Comparison of ENCODE assay signal across 15 cellular contexts in the genomic region with DNA sequence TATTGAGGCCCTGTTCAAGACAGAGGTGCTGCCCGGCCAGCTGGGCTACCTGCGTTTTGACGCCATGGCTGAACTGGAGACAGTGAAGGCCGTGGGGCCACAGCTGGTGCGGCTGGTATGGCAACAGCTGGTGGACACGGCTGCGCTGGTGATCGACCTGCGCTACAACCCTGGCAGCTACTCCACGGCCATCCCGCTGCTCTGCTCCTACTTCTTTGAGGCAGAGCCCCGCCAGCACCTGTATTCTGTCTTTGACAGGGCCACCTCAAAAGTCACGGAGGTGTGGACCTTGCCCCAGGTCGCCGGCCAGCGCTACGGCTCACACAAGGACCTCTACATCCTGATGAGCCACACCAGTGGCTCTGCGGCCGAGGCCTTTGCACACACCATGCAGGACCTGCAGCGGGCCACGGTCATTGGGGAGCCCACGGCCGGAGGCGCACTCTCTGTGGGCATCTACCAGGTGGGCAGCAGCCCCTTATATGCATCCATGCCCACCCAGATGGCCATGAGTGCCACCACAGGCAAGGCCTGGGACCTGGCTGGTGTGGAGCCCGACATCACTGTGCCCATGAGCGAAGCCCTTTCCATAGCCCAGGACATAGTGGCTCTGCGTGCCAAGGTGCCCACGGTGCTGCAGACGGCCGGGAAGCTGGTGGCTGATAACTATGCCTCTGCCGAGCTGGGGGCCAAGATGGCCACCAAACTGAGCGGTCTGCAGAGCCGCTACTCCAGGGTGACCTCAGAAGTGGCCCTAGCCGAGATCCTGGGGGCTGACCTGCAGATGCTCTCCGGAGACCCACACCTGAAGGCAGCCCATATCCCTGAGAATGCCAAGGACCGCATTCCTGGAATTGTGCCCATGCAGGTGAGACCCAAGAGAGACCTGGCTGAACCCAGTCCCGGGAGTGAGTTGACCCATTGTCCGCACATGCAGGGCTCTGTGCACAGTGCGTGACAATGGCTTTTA. TPM values are rescaled to one million over a fixed set of nuclear protein-coding genes. Genes with fewer than 3 reads are reported as not detected.
DNase-seq lines count a peak whose midpoint lies in the region; ATAC-seq and TF ChIP-seq lines count a peak whose summit lies in the region.
"Had no signal": no experiment of that assay in that cellular context is flagged by ENCODE, and none has a peak within 500 bp of the region (broad histone marks: within the 10 kb centered on the region; RNA-seq: fewer than 3 reads in every experiment).

No MANE protein-coding gene starts in this region.

- peak overlapping the region; percentile 91 for H3K27ac ChIP-seq in WERI-Rb-1
- H3K27ac ChIP-seq in spleen: no peak overlapping the region
- H3K27ac ChIP-seq: 22Rv1 had no signal

- H3K36me3 ChIP-seq in WERI-Rb-1 (peaks cover 66% of the 10 kb centered on the region), spleen (no peaks in the 10 kb centered on the region)

- H3K36me3 Mint-ChIP-seq in glutamatergic neuron (ENCODE audit: unreplicated experiment): no peaks in the 10 kb centered on the region
- H3K36me3 Mint-ChIP-seq: CD8-positive, alpha-beta memory T cell had no signal

- TF ChIP-seq CTCF in WERI-Rb-1 (IDR thresholded peaks at IDR 0.05; ENCODE audit: low read depth, low read length): no peak
- no peak for TF ChIP-seq CTCF in spleen (IDR thresholded peaks at IDR 0.05 in 8 of 11, conservative IDR thresholded peaks at IDR 0.05 in 3 of 11)
- no peak for TF ChIP-seq CTCF in glutamatergic neuron (IDR thresholded peaks at IDR 0.05; ENCODE audit: partially characterized antibody, unreplicated experiment)

- H3K9me3 ChIP-seq in WERI-Rb-1 (ENCODE audit: severe bottlenecking): no peaks in the 10 kb centered on the region
- no peaks in the 10 kb centered on the region for H3K9me3 ChIP-seq in spleen

- H3K4me3 ChIP-seq in WERI-Rb-1 (ENCODE audit: low read depth, low read length): peak overlapping the region; percentile 80
- H3K4me3 ChIP-seq in spleen: no peak overlapping the region

- WGBS in spleen, 5 donors: 86 to 95% (median 92%) methylated on average over 22 to 39 of the region's 39 CpGs

- no peak overlapping the region for H3K4me3 Mint-ChIP-seq in glutamatergic neuron (ENCODE audit: unreplicated experiment)
- H3K4me3 Mint-ChIP-seq: CD8-positive, alpha-beta memory T cell had no signal

- H3K9me3 Mint-ChIP-seq in glutamatergic neuron (ENCODE audit: unreplicated experiment): peaks cover 7% of the 10 kb centered on the region
- H3K9me3 Mint-ChIP-seq: CD8-positive, alpha-beta memory T cell had no signal

- TF ChIP-seq POLR2A in spleen (IDR thresholded peaks at IDR 0.05): no peak

- no peak for ATAC-seq in HG02571 (IDR thresholded peaks at IDR 0.05; ENCODE audit: unreplicated experiment)
- ATAC-seq: HCT116 had no signal

- intact Hi-C loops in spleen (cut with DNase I; ENCODE audit: low total_unique reads): no loop called here

- H3K27me3 Mint-ChIP-seq in glutamatergic neuron (ENCODE audit: unreplicated experiment): peaks cover 6% of the 10 kb centered on the region
- H3K27me3 Mint-ChIP-seq: CD8-positive, alpha-beta memory T cell had no signal

- no peaks in the 10 kb centered on the region for H3K4me1 ChIP-seq in spleen

- peaks cover 8% of the 10 kb centered on the region for H3K4me1 Mint-ChIP-seq in glutamatergic neuron (ENCODE audit: low read depth, unreplicated experiment)
- H3K4me1 Mint-ChIP-seq: CD8-positive, alpha-beta memory T cell had no signal

- H3K27me3 ChIP-seq in WERI-Rb-1 (ENCODE audit: insufficient read depth, low read depth, severe bottlenecking): no peaks in the 10 kb centered on the region
- H3K27me3 ChIP-seq in spleen (replicated peaks in 1 of 7): no peaks in the 10 kb centered on the region

- H3K27ac Mint-ChIP-seq in glutamatergic neuron (ENCODE audit: unreplicated experiment): no peak overlapping the region
- H3K27ac Mint-ChIP-seq: CD8-positive, alpha-beta memory T cell had no signal

- peak; percentile 21 for DNase-seq in activated CD4-positive, CD25-positive, alpha-beta regulatory T cell treated with anti-CD3 and anti-CD28 coated beads, Interleukin-2, amount 50 U/mL, for 72 hours
- DNase-seq in activated CD4-positive, CD25-positive, alpha-beta regulatory T cell (lab: John Stamatoyannopoulos, UW): no peak
- DNase-seq in WERI-Rb-1: no peak
- DNase-seq in mesenteric fat pad (ENCODE audit: low spot score): peak; percentile 82
- peak; percentile 66 for DNase-seq in spleen
- DNase-seq in glutamatergic neuron: no peak
- no peak for DNase-seq in stimulated activated CD4-positive, alpha-beta T cell treated with anti-CD3 and anti-CD28 coated beads, Interleukin-4, amount 100 ng/mL, for 24 hours
- DNase-seq: CD8-positive, alpha-beta memory T cell; DMS53; GF-D8 had no signal

RNA-seq across cellular contexts. Expression of a gene that starts 2.8 kb away (rescaled TPM):
- total RNA-seq in mesenteric fat pad (not detected), spleen (not detected), glutamatergic neuron (ENCODE audit: unreplicated experiment) (not detected)
- polyA plus RNA-seq in spleen: not detected
- total RNA-seq: A673; CD8-positive, alpha-beta memory T cell had no signal
- polyA plus RNA-seq: BJ; CD8-positive, alpha-beta memory T cell had no signal

RNA-seq across cellular contexts. Expression of a gene that starts 28.7 kb away (rescaled TPM):
- total RNA-seq in mesenteric fat pad (not detected), spleen (not detected), glutamatergic neuron (ENCODE audit: unreplicated experiment) (not detected)
- polyA plus RNA-seq in spleen: not detected
- total RNA-seq: A673; CD8-positive, alpha-beta memory T cell had no signal
- polyA plus RNA-seq: BJ; CD8-positive, alpha-beta memory T cell had no signal

RNA-seq across cellular contexts. Expression of a gene that starts 33.1 kb away (rescaled TPM):
- total RNA-seq in mesenteric fat pad (0.10 TPM), spleen (under 1 TPM in 3 of 7 donors, not detected in 4; 0.09 to 0.26 (median 0.13) TPM), glutamatergic neuron (ENCODE audit: unreplicated experiment) (3.3 TPM)
- polyA plus RNA-seq in spleen: under 1 TPM in 1 of 3 donors, not detected in 2; 0.02 TPM
- polyA plus RNA-seq: CD8-positive, alpha-beta memory T cell had no signal

RNA-seq across cellular contexts. Expression of a gene that starts 51.0 kb away (rescaled TPM):
- total RNA-seq in mesenteric fat pad (0.26 TPM), spleen (under 1 TPM in 4 of 7 donors, not detected in 3; 0.19 to 0.30 (median 0.21) TPM), glutamatergic neuron (ENCODE audit: unreplicated experiment) (not detected)
- polyA plus RNA-seq in spleen: under 1 TPM; 0.02 to 0.35 (median 0.12) TPM
- polyA plus RNA-seq: BJ had no signal

Comparison
In these comparisons a context has a peak if more than half of its experiments do, and no peak if none do; other contexts are left out.
1. DNase-seq: peak in activated CD4-positive, CD25-positive, alpha-beta regulatory T cell treated with anti-CD3 and anti-CD28 coated beads, Interleukin-2, amount 50 U/mL, for 72 hours (single experiment), mesenteric fat pad (single experiment) and spleen (single experiment); none in activated CD4-positive, CD25-positive, alpha-beta regulatory T cell (0 of 4), WERI-Rb-1 (single experiment), glutamatergic neuron (single experiment) and stimulated activated CD4-positive, alpha-beta T cell treated with anti-CD3 and anti-CD28 coated beads, Interleukin-4, amount 100 ng/mL, for 24 hours (single experiment).